In genomic region chr6:29827579-29828470, GRCh38 we compare ENCODE assay signal across 12 cellular contexts. TPM values are rescaled to one million over a fixed set of nuclear protein-coding genes. Genes with fewer than 3 reads are reported as not detected.
A peak's percentile ranks its signal among the peaks of the same experiment; 100 is the strongest.
DNase-seq lines count a peak whose midpoint lies in the region; ATAC-seq lines count a peak whose summit lies in the region.
"Had no signal": no experiment of that assay in that cellular context is flagged by ENCODE, and none has a peak within 500 bp of the region (broad histone marks: within the 10 kb centered on the region; RNA-seq: fewer than 3 reads in every experiment).

TSS of gene HLA-G (plus strand) at chr6:29827825. CDS start at chr6:29827845, 20 bp downstream.

- no peak within 1 kb of the TSS for H3K9ac ChIP-seq in iPS-15b (ENCODE audit: low read depth, low read length)

- no peaks in the 10 kb centered on the region for H3K9me3 ChIP-seq in iPS-15b (ENCODE audit: control insufficient read depth, insufficient read depth, low read length)

- DNase-seq in H7 (peak; percentile 66), skeletal muscle cell (ENCODE audit: low read depth) (no peak), NCI-H187 treated with DMSO at 0.1 percent for 48 hours (lab: John Stamatoyannopoulos, UW) (no peak), islet precursor cell (no peak), NOMO-1 (lab: John Stamatoyannopoulos, UW; ENCODE audit: unreplicated experiment in 2 of 2) (no peak)
- no peak for DNase-seq in activated naive CD8-positive, alpha-beta T cell treated with anti-CD3 and anti-CD28 coated beads for 36 hours
- DNase-seq: activated CD4-positive, CD25-positive, alpha-beta regulatory T cell; central memory CD4-positive, alpha-beta T cell; NCI-H446 had no signal

- no peaks in the 10 kb centered on the region for H3K36me3 ChIP-seq in H7 (replicated peaks; ENCODE audit: control insufficient read depth, insufficient read depth, low read length)
- H3K36me3 ChIP-seq in iPS-15b (ENCODE audit: control insufficient read depth, insufficient read depth, low read length), result no peaks in the 10 kb centered on the region

- no peak for ATAC-seq in GM21423 (IDR thresholded peaks at IDR 0.05; ENCODE audit: unreplicated experiment)

- no peaks in the 10 kb centered on the region for H3K4me1 ChIP-seq in iPS-15b (ENCODE audit: control insufficient read depth, insufficient read depth, low read length)

- no peak within 1 kb of the TSS for H3K27ac Mint-ChIP-seq in activated naive CD8-positive, alpha-beta T cell treated with anti-CD3 and anti-CD28 coated beads for 36 hours

- H3K4me1 Mint-ChIP-seq in activated naive CD8-positive, alpha-beta T cell treated with anti-CD3 and anti-CD28 coated beads for 36 hours, result peaks cover 12% of the 10 kb centered on the region

- no peaks in the 10 kb centered on the region for H3K36me3 Mint-ChIP-seq in activated naive CD8-positive, alpha-beta T cell treated with anti-CD3 and anti-CD28 coated beads for 36 hours

- H3K4me3 Mint-ChIP-seq in activated naive CD8-positive, alpha-beta T cell treated with anti-CD3 and anti-CD28 coated beads for 36 hours, result peak within 1 kb of the TSS; percentile 66

- H3K27me3 Mint-ChIP-seq in activated naive CD8-positive, alpha-beta T cell treated with anti-CD3 and anti-CD28 coated beads for 36 hours, result peaks cover 62% of the 10 kb centered on the region

- no peaks in the 10 kb centered on the region for H3K9me3 Mint-ChIP-seq in activated naive CD8-positive, alpha-beta T cell treated with anti-CD3 and anti-CD28 coated beads for 36 hours

- peaks cover 47% of the 10 kb centered on the region for H3K27me3 ChIP-seq in H7 (ENCODE audit: control insufficient read depth, insufficient read depth, low read length)
- peaks cover 83% of the 10 kb centered on the region for H3K27me3 ChIP-seq in iPS-15b (ENCODE audit: control insufficient read depth, insufficient read depth, low read length)

- H3K4me3 ChIP-seq in H7 (ENCODE audit: insufficient read depth, low read depth, low read length) (peak within 1 kb of the TSS; percentile 52), iPS-15b (ENCODE audit: low read depth, low read length) (peak within 1 kb of the TSS; percentile 59), skeletal muscle cell (ENCODE audit: low read depth, low read length) (peak within 1 kb of the TSS; percentile 31)

RNA-seq across cellular contexts. Expression of gene HLA-G, which starts in this region (rescaled TPM):
- 0.41 and 0.48 TPM in 2 replicates for total RNA-seq in H7 (2014; rRNA removed; shearing (Covaris generic))
- 1 to 10 TPM in 1 of 2 experiments, under 1 TPM in 1; 0.93 to 1.4 TPM for total RNA-seq in activated naive CD8-positive, alpha-beta T cell treated with anti-CD3 and anti-CD28 coated beads for 36 hours
- total RNA-seq: liver had no signal

Comparison
In these comparisons a context has a peak if more than half of its experiments do, and no peak if none do; other contexts are left out.
1. Peak in DNase-seq and H3K4me3 ChIP-seq in H7; RNA of the gene not detected or under 1 TPM.